9 cellular contexts compared by ENCODE assay signal in the genomic region with DNA sequence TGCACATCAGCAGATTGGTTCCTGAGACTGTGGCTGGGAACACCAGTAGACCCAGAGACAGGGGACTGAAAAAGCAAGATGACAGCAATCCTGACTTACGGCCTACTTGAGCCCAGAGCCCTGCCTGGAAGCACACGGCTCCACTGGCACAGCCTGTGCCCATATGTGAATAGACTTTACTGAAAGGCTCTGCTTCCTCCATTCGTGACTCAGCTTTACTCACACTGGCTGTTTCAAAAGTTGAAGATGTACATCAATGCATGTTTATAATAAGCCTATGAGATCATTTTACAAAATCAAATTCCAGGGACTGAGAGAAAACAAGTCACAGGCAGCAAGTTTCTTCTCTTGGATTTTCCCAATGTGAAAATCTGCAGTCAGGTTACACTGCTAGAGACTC.
A peak's percentile ranks its signal among the peaks of the same experiment; 100 is the strongest.
DNase-seq lines count a peak whose midpoint lies in the region; ATAC-seq and TF ChIP-seq lines count a peak whose summit lies in the region.
"Had no signal": no experiment of that assay in that cellular context is flagged by ENCODE, and none has a peak within 500 bp of the region (broad histone marks: within the 10 kb centered on the region; RNA-seq: fewer than 3 reads in every experiment).

No MANE protein-coding gene starts in this region.

- H3K14ac ChIP-seq in IMR-90 (replicated peaks; ENCODE audit: low read depth, low read length): peak overlapping the region; percentile 99

- H3K36me3 ChIP-seq in IMR-90 (ENCODE audit: control insufficient read depth, insufficient read depth, low read length): no peaks in the 10 kb centered on the region
- no peaks in the 10 kb centered on the region for H3K36me3 ChIP-seq in colonic mucosa

- peak overlapping the region; percentile 98 for H3K18ac ChIP-seq in IMR-90 (ENCODE audit: low read depth, low read length)

- peak overlapping the region; percentile 99 for H4K91ac ChIP-seq in IMR-90 (ENCODE audit: insufficient read depth, low read depth, low read length)

- H3K27me3 ChIP-seq in IMR-90 (ENCODE audit: control insufficient read depth, insufficient read depth, low read length) (no peaks in the 10 kb centered on the region), colonic mucosa (no peaks in the 10 kb centered on the region)

- H3K9me1 ChIP-seq in IMR-90 (ENCODE audit: insufficient read depth, low read length): peaks cover 58% of the 10 kb centered on the region

- H3K4me1 ChIP-seq in IMR-90 (ENCODE audit: control insufficient read depth, insufficient read depth, low read length) (peaks cover 42% of the 10 kb centered on the region), colonic mucosa (no peaks in the 10 kb centered on the region)

- in situ Hi-C loops in IMR-90 (cut with MboI; ENCODE audit: low sequenced_read_pairs): loop anchor here (10.0 kb wide), 1 partner anchor 365 kb away; no protein-coding TSS in a partner anchor

- no peaks in the 10 kb centered on the region for H4K20me1 ChIP-seq in IMR-90 (ENCODE audit: insufficient read depth, low read length)

- no CpG with 5 or more reads among the region's 3 CpGs for WGBS in IMR-90 (ENCODE audit: extremely low coverage in 2 of 2, insufficient read length in 1 of 2), 2 experiments

- H4K8ac ChIP-seq in IMR-90 (ENCODE audit: low read depth in 2 of 2, low read length in 2 of 2): peak overlapping the region; percentile 95 to 98

- H3K4me2 ChIP-seq in IMR-90 (ENCODE audit: low read depth, low read length): peak overlapping the region; percentile 30

- peak overlapping the region; percentile 87 for H4K5ac ChIP-seq in IMR-90 (ENCODE audit: low read depth, low read length)

- dilution Hi-C loops in IMR-90 (cut with HindIII; ENCODE audit: low sequenced_read_pairs, unreplicated experiment): no loop called here

- H3K23ac ChIP-seq in IMR-90 (ENCODE audit: low read depth, low read length): peak overlapping the region; percentile 100

- H2BK15ac ChIP-seq in IMR-90 (ENCODE audit: low read depth, low read length): peak overlapping the region; percentile 100; the same call in 2 of the 3 replicates

- TF ChIP-seq CTCF in IMR-90 (conservative IDR thresholded peaks at IDR 0.05; ENCODE audit: low read depth, low read length) (no peak), colonic mucosa (IDR thresholded peaks at IDR 0.05) (no peak)

- H3K9ac ChIP-seq in IMR-90 (ENCODE audit: low read depth, low read length) (peak overlapping the region; percentile 74), colonic mucosa (ENCODE audit: low read depth in 2 of 2, low read length in 2 of 2) (peak overlapping the region in 1 of 2 donors; percentile 21)

- POLR2A ChIA-PET in IMR-90 (lab: Charles Lee; ENCODE audit: unreplicated experiment): interaction anchor here (2.4 kb wide), 1 partner anchor 134 kb away, joined by 5 read pairs; no protein-coding TSS in a partner anchor

- H2BK20ac ChIP-seq in IMR-90 (ENCODE audit: low read depth, low read length): peak overlapping the region; percentile 98

- DNase-seq in IMR-90 (peak; percentile 99), colonic mucosa (no peak), lung microvascular endothelial cell (ENCODE audit: low read depth in 2 of 2) (peak; percentile 35 to 93), LoVo (ENCODE audit: low spot score) (no peak), HK-2 (ENCODE audit: unreplicated experiment) (no peak), NCI-H2081 (lab: John Stamatoyannopoulos, UW) (no peak)
- DNase-seq: NCI-H2171 had no signal

- ATAC-seq in IMR-90 (ENCODE audit: low read depth) (peak; percentile 72), GM18873 (IDR thresholded peaks at IDR 0.05; ENCODE audit: low FRiP score, unreplicated experiment) (no peak)
- ATAC-seq: HepG2 had no signal

- no peak overlapping the region for H3K4me3 ChIP-seq in IMR-90 (ENCODE audit: insufficient read depth, low read depth, low read length)
- H3K4me3 ChIP-seq in colonic mucosa: no peak overlapping the region

- BruUV-seq in IMR-90 (replicated peaks; lab: Mats Ljungman, UMichigan): no TSS peak

- intact Hi-C loops in IMR-90 (cut with micrococcal nuclease): loop anchor here (1.0 to 5.0 kb wide), 3 partner anchors 127 to 353 kb away; no protein-coding TSS in a partner anchor
- intact Hi-C loops in colonic mucosa (cut with DNase I): no loop called here

- H3K9me3 ChIP-seq in IMR-90 (ENCODE audit: control insufficient read depth, insufficient read depth, low read length) (no peaks in the 10 kb centered on the region), colonic mucosa (no peaks in the 10 kb centered on the region)

- peak overlapping the region; percentile 99 for H2BK120ac ChIP-seq in IMR-90 (ENCODE audit: low read depth, low read length)

- peak overlapping the region; percentile 98 for H3K56ac ChIP-seq in IMR-90 (ENCODE audit: extremely low read depth, insufficient read depth, low read length)

- peak overlapping the region; percentile 84 for H2AFZ ChIP-seq in IMR-90 (replicated peaks; ENCODE audit: low read length, poor library complexity)

- H3K4ac ChIP-seq in IMR-90 (ENCODE audit: low read depth, low read length): peak overlapping the region; percentile 99

- peak; percentile 83 for TF ChIP-seq POLR2A in IMR-90 (IDR thresholded peaks at IDR 0.05; ENCODE audit: low read depth, low read length)

- H2BK5ac ChIP-seq in IMR-90 (ENCODE audit: low read depth, low read length, poor library complexity, severe bottlenecking): peak overlapping the region; percentile 95

- no peak; the same call in 1 of the 2 replicates for TF ChIP-seq RAD21 in IMR-90 (IDR thresholded peaks at IDR 0.05; ENCODE audit: low read length)

- peaks cover 0 to 29% of the 10 kb centered on the region in 2 experiments; a peak in 2 of 4 replicates for H3K79me1 ChIP-seq in IMR-90 (ENCODE audit: low read depth in 1 of 2, low read length in 2 of 2)

- peak overlapping the region; percentile 92 for H2AK9ac ChIP-seq in IMR-90 (replicated peaks; ENCODE audit: low read depth, low read length, poor library complexity)

- H2AK5ac ChIP-seq in IMR-90 (ENCODE audit: low read depth, low read length): peak overlapping the region; percentile 99

- CTCF ChIA-PET in IMR-90 (lab: Yijun Ruan, JAX): interaction anchor here (1.8 kb wide), 1 partner anchor 13 kb away, joined by 5 read pairs; no protein-coding TSS in a partner anchor

- H3K27ac ChIP-seq in IMR-90 (ENCODE audit: insufficient read depth, low read length): peak overlapping the region; percentile 95
- peak overlapping the region; percentile 7 for H3K27ac ChIP-seq in colonic mucosa

TF ChIP-seq in IMR-90, 13 proteins besides CTCF, POLR2A, EP300 and RAD21:
- TF ChIP-seq, protein P1, sequence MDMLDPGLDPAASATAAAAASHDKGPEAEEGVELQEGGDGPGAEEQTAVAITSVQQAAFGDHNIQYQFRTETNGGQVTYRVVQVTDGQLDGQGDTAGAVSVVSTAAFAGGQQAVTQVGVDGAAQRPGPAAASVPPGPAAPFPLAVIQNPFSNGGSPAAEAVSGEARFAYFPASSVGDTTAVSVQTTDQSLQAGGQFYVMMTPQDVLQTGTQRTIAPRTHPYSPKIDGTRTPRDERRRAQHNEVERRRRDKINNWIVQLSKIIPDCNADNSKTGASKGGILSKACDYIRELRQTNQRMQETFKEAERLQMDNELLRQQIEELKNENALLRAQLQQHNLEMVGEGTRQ (IDR thresholded peaks at IDR 0.05; ENCODE audit: low read depth, low read length): no peak
- no peak for TF ChIP-seq RCOR1 (IDR thresholded peaks at IDR 0.05; ENCODE audit: insufficient replicate concordance, low read length)
- peak; percentile 69 for TF ChIP-seq CEBPB (IDR thresholded peaks at IDR 0.05; ENCODE audit: low read depth, low read length)
- no peak for TF ChIP-seq MAZ (IDR thresholded peaks at IDR 0.05; ENCODE audit: borderline replicate concordance, low read depth, low read length)
- no peak for TF ChIP-seq MXI1 (IDR thresholded peaks at IDR 0.05; ENCODE audit: borderline replicate concordance, low read depth, low read length)
- TF ChIP-seq FOS (IDR thresholded peaks at IDR 0.05; ENCODE audit: low read depth, low read length): peak; percentile 95
- no peak for TF ChIP-seq RFX5 (IDR thresholded peaks at IDR 0.05; ENCODE audit: low read depth, low read length)
- peak; percentile 56; the same call in 1 of the 2 replicates for TF ChIP-seq MAFK (IDR thresholded peaks at IDR 0.05; ENCODE audit: low read depth, low read length)
- peak; percentile 26; the same call in 1 of the 2 replicates for TF ChIP-seq SMC3 (IDR thresholded peaks at IDR 0.05; ENCODE audit: low read depth, low read length)
- TF ChIP-seq BHLHE40 (IDR thresholded peaks at IDR 0.05; ENCODE audit: low read depth, low read length): peak; percentile 59
- peak; percentile 92 for TF ChIP-seq NFE2L2 (IDR thresholded peaks at IDR 0.05; ENCODE audit: low read depth, low read length)
- TF ChIP-seq CHD1 (IDR thresholded peaks at IDR 0.05; ENCODE audit: low read depth, low read length): peak; percentile 85; the same call in 1 of the 2 replicates
- TF ChIP-seq, protein P2, sequence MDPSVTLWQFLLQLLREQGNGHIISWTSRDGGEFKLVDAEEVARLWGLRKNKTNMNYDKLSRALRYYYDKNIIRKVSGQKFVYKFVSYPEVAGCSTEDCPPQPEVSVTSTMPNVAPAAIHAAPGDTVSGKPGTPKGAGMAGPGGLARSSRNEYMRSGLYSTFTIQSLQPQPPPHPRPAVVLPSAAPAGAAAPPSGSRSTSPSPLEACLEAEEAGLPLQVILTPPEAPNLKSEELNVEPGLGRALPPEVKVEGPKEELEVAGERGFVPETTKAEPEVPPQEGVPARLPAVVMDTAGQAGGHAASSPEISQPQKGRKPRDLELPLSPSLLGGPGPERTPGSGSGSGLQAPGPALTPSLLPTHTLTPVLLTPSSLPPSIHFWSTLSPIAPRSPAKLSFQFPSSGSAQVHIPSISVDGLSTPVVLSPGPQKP (IDR thresholded peaks at IDR 0.05; ENCODE audit: borderline replicate concordance, low read depth, low read length): no peak

Comparison
In these comparisons a context has a peak if more than half of its experiments do, and no peak if none do; other contexts are left out.
1. DNase-seq: peak in IMR-90 (single experiment) and lung microvascular endothelial cell (2 of 2); none in colonic mucosa (single experiment), LoVo (single experiment), HK-2 (single experiment) and NCI-H2081 (0 of 2).